1 cellular context compared by ENCODE assay signal in the genomic region with DNA sequence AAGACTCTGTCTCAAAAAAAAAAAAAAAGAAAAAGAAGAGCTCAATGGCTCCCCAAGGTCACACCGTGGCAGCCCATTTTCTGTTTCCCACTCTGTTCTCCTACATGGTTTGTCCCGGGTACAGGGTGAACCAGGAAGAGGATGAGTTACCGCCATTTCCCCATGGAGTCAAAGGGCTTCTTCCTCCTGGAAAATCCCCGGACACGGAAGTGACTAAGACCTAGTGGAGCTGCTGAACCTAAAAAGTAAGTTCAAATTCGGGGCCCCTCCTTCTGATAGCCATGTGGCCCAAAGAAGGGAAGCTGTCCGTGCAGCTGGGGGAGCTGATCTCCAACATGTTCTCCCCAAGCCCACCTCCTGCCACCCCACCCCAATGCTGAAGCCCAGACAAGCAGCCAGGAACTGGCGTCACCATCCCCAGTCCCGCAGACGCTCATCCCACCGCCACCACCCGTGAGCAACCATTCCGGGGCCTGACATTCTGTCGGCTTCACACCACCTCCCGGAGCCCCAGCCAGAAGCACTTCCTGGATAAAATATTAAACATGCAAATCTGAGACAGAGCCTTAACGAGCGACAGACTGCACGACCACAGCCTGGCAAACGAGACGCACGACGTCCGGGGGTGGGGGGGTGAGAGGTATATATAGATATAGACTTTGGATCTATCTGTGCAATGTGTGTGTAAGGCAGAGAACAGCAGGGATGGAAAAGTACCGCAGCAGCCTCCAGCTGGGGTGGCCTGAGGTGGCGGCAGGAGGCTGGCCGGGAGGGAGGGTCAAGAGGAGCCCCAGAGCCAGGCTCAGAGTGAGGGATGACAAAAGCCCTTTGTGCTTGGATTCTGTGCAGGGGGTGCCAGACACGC.
TF ChIP-seq lines count a peak whose summit lies in the region.

No MANE protein-coding gene starts in this region.

TF ChIP-seq in IMR-90, 13 proteins besides CTCF, POLR2A, EP300 and RAD21:
- TF ChIP-seq RCOR1 (IDR thresholded peaks at IDR 0.05; ENCODE audit: insufficient replicate concordance, low read length) (no peak), NFE2L2 (IDR thresholded peaks at IDR 0.05; ENCODE audit: low read depth, low read length) (no peak), USF2 (IDR thresholded peaks at IDR 0.05; ENCODE audit: low read depth, low read length) (no peak)
